ENCODE assay signal across 1 cellular context in the genomic region with DNA sequence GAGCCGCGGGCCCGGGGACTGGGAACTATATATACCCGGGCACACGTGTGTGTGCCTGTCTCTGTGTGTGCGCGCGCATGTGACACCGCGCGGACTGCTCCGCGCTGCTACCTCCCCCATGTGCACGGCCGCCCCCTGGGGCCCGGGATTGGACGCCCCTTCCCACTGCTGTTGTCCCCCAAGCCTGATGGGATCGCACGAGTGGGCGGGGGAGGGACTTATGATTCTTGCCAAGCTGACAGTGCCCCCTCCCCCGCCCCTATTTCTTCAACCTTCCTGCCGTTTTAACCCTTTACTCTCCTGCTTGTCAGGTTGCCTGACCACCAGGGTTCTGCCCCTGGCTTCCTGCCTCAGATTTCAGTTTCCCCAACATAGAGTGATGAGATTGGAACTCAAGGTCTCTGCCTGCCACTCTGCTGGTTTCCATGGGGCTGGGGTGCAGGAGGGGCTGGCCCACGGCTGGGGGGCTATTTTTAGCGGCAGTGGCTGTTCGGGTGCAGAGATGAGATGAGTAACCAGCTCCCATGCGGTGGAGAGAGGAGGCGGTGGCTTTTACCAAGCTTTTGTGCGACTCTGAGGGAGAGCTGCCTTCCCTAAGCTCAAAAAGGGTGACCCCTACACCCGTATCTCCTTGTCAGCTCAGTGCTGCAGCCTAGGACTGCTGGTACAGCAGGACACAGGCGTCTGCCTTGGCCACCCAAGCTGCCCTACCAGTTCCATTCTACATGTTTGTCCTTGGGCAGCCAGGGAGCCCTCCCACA.
TF ChIP-seq lines count a peak whose summit lies in the region.

A gene (minus strand): TSS at position 5 of the 761 bp plus-strand sequence. CDS start 88 bp downstream, outside the sequence.

TF ChIP-seq in K562, 482 proteins besides CTCF, POLR2A, EP300 and RAD21 (continued from another document and continues in another):
- TF ChIP-seq, protein P1, sequence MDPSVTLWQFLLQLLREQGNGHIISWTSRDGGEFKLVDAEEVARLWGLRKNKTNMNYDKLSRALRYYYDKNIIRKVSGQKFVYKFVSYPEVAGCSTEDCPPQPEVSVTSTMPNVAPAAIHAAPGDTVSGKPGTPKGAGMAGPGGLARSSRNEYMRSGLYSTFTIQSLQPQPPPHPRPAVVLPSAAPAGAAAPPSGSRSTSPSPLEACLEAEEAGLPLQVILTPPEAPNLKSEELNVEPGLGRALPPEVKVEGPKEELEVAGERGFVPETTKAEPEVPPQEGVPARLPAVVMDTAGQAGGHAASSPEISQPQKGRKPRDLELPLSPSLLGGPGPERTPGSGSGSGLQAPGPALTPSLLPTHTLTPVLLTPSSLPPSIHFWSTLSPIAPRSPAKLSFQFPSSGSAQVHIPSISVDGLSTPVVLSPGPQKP (CRISPR knock-in tag; IDR thresholded peaks at IDR 0.05): no peak
- 0 out of 2 replicates have a peak, but pooled peaks have one; percentile 10 for TF ChIP-seq CXXC5 (CRISPR knock-in tag; IDR thresholded peaks at IDR 0.05)
- peak; percentile 77; the same call in 1 of the 2 replicates for TF ChIP-seq GATAD2A (IDR thresholded peaks at IDR 0.05)
- TF ChIP-seq TCF3 (CRISPR knock-in tag; IDR thresholded peaks at IDR 0.05): no peak
- TF ChIP-seq HMGN3 (IDR thresholded peaks at IDR 0.05; ENCODE audit: borderline replicate concordance, extremely low read depth, insufficient read length, low read depth, low read length): peak; percentile 29
- no peak for TF ChIP-seq ILK (tag; IDR thresholded peaks at IDR 0.05; ENCODE audit: borderline replicate concordance, low read depth)
- no peak for TF ChIP-seq BRD4 (IDR thresholded peaks at IDR 0.05)
- no peak for TF ChIP-seq TCF7L2 (IDR thresholded peaks at IDR 0.05; ENCODE audit: low read depth, low read length)
- TF ChIP-seq PHF20 (IDR thresholded peaks at IDR 0.05; ENCODE audit: partially characterized antibody): no peak
- TF ChIP-seq ZNF707 (CRISPR knock-in tag; conservative IDR thresholded peaks at IDR 0.05): no peak
- TF ChIP-seq MYC (IDR thresholded peaks at IDR 0.05; ENCODE audit: low read depth, low read length): peak; percentile 28; the same call in 1 of the 2 replicates
- TF ChIP-seq MYC (CRISPR knock-in tag; IDR thresholded peaks at IDR 0.05; ENCODE audit: borderline replicate concordance, low read depth): no peak
- TF ChIP-seq HSF4 (CRISPR knock-in tag; IDR thresholded peaks at IDR 0.05; ENCODE audit: borderline replicate concordance): no peak
- no peak for TF ChIP-seq PCBP1 (IDR thresholded peaks at IDR 0.05; ENCODE audit: low read depth, low read length, poor library complexity, severe bottlenecking)
- TF ChIP-seq RAD51 (IDR thresholded peaks at IDR 0.05; ENCODE audit: borderline replicate concordance, low read depth): no peak
- TF ChIP-seq, protein P2, sequence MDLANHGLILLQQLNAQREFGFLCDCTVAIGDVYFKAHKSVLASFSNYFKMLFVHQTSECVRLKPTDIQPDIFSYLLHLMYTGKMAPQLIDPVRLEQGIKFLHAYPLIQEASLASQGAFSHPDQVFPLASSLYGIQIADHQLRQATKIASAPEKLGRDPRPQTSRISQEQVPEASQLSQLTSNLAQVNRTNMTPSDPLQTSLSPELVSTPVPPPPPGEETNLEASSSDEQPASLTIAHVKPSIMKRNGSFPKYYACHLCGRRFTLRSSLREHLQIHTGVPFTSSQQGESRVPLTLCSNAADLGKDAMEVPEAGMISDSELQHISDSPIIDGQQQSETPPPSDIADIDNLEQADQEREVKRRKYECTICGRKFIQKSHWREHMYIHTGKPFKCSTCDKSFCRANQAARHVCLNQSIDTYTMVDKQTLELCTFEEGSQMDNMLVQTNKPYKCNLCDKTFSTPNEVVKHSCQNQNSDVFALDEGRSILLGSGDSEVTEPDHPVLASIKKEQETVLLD (IDR thresholded peaks at IDR 0.05): peak; percentile 60; the same call in 1 of the 2 replicates
- TF ChIP-seq MBD2 (IDR thresholded peaks at IDR 0.05; ENCODE audit: borderline replicate concordance, low read depth): 0 out of 2 replicates have a peak, but pooled peaks have one; percentile 10
- TF ChIP-seq SNRNP70 (optimal IDR thresholded peaks at IDR 0.05; ENCODE audit: low read depth, low read length): no peak
- no peak for TF ChIP-seq MTA3 (IDR thresholded peaks at IDR 0.05; ENCODE audit: borderline replicate concordance)
- TF ChIP-seq RBM17 (IDR thresholded peaks at IDR 0.05; ENCODE audit: borderline replicate concordance, low read depth, low read length): no peak
- TF ChIP-seq, protein P3, sequence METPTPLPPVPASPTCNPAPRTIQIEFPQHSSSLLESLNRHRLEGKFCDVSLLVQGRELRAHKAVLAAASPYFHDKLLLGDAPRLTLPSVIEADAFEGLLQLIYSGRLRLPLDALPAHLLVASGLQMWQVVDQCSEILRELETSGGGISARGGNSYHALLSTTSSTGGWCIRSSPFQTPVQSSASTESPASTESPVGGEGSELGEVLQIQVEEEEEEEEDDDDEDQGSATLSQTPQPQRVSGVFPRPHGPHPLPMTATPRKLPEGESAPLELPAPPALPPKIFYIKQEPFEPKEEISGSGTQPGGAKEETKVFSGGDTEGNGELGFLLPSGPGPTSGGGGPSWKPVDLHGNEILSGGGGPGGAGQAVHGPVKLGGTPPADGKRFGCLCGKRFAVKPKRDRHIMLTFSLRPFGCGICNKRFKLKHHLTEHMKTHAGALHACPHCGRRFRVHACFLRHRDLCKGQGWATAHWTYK (CRISPR knock-in tag; IDR thresholded peaks at IDR 0.05): no peak
- peak in 1 of 2 experiments; percentile 59; a peak in 2 of 4 replicates for TF ChIP-seq HDAC1 (IDR thresholded peaks at IDR 0.05)
- TF ChIP-seq, protein P4, sequence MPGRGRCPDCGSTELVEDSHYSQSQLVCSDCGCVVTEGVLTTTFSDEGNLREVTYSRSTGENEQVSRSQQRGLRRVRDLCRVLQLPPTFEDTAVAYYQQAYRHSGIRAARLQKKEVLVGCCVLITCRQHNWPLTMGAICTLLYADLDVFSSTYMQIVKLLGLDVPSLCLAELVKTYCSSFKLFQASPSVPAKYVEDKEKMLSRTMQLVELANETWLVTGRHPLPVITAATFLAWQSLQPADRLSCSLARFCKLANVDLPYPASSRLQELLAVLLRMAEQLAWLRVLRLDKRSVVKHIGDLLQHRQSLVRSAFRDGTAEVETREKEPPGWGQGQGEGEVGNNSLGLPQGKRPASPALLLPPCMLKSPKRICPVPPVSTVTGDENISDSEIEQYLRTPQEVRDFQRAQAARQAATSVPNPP (IDR thresholded peaks at IDR 0.05; ENCODE audit: borderline replicate concordance, insufficient read depth, insufficient read length): no peak
- TF ChIP-seq TEAD4 (IDR thresholded peaks at IDR 0.05; ENCODE audit: low read length): no peak
- no peak for TF ChIP-seq TEAD4 (CRISPR knock-in tag; IDR thresholded peaks at IDR 0.05; ENCODE audit: borderline replicate concordance)
- TF ChIP-seq, protein P5, sequence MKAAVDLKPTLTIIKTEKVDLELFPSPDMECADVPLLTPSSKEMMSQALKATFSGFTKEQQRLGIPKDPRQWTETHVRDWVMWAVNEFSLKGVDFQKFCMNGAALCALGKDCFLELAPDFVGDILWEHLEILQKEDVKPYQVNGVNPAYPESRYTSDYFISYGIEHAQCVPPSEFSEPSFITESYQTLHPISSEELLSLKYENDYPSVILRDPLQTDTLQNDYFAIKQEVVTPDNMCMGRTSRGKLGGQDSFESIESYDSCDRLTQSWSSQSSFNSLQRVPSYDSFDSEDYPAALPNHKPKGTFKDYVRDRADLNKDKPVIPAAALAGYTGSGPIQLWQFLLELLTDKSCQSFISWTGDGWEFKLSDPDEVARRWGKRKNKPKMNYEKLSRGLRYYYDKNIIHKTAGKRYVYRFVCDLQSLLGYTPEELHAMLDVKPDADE (conservative IDR thresholded peaks at IDR 0.05; ENCODE audit: control insufficient read depth, low read depth, low read length): peak; percentile 44; the same call in 1 of the 2 replicates
- TF ChIP-seq NRF1 (conservative IDR thresholded peaks at IDR 0.05 in 1 of 2, IDR thresholded peaks at IDR 0.05 in 1 of 2): peak; percentile 62 to 67
- TF ChIP-seq KLF13 (tag; IDR thresholded peaks at IDR 0.05; ENCODE audit: borderline replicate concordance, low read depth): peak; percentile 20; the same call in 1 of the 2 replicates
- TF ChIP-seq ZNF583 (CRISPR knock-in tag; IDR thresholded peaks at IDR 0.05): no peak
- TF ChIP-seq, protein P6, sequence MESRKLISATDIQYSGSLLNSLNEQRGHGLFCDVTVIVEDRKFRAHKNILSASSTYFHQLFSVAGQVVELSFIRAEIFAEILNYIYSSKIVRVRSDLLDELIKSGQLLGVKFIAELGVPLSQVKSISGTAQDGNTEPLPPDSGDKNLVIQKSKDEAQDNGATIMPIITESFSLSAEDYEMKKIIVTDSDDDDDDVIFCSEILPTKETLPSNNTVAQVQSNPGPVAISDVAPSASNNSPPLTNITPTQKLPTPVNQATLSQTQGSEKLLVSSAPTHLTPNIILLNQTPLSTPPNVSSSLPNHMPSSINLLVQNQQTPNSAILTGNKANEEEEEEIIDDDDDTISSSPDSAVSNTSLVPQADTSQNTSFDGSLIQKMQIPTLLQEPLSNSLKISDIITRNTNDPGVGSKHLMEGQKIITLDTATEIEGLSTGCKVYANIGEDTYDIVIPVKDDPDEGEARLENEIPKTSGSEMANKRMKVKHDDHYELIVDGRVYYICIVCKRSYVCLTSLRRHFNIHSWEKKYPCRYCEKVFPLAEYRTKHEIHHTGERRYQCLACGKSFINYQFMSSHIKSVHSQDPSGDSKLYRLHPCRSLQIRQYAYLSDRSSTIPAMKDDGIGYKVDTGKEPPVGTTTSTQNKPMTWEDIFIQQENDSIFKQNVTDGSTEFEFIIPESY (CRISPR knock-in tag; IDR thresholded peaks at IDR 0.05): peak; percentile 84
- TF ChIP-seq, protein P7, sequence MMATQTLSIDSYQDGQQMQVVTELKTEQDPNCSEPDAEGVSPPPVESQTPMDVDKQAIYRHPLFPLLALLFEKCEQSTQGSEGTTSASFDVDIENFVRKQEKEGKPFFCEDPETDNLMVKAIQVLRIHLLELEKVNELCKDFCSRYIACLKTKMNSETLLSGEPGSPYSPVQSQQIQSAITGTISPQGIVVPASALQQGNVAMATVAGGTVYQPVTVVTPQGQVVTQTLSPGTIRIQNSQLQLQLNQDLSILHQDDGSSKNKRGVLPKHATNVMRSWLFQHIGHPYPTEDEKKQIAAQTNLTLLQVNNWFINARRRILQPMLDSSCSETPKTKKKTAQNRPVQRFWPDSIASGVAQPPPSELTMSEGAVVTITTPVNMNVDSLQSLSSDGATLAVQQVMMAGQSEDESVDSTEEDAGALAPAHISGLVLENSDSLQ (IDR thresholded peaks at IDR 0.05): peak; percentile 79
- peak; percentile 33; the same call in 1 of the 2 replicates for TF ChIP-seq EP400 (IDR thresholded peaks at IDR 0.05)
- no peak for TF ChIP-seq ARID2 (IDR thresholded peaks at IDR 0.05)
- TF ChIP-seq, protein P8, sequence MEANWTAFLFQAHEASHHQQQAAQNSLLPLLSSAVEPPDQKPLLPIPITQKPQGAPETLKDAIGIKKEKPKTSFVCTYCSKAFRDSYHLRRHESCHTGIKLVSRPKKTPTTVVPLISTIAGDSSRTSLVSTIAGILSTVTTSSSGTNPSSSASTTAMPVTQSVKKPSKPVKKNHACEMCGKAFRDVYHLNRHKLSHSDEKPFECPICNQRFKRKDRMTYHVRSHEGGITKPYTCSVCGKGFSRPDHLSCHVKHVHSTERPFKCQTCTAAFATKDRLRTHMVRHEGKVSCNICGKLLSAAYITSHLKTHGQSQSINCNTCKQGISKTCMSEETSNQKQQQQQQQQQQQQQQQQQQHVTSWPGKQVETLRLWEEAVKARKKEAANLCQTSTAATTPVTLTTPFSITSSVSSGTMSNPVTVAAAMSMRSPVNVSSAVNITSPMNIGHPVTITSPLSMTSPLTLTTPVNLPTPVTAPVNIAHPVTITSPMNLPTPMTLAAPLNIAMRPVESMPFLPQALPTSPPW (CRISPR knock-in tag; IDR thresholded peaks at IDR 0.05): peak; percentile 12; the same call in 1 of the 2 replicates
- TF ChIP-seq, protein P9, sequence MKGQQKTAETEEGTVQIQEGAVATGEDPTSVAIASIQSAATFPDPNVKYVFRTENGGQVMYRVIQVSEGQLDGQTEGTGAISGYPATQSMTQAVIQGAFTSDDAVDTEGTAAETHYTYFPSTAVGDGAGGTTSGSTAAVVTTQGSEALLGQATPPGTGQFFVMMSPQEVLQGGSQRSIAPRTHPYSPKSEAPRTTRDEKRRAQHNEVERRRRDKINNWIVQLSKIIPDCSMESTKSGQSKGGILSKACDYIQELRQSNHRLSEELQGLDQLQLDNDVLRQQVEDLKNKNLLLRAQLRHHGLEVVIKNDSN (CRISPR knock-in tag; IDR thresholded peaks at IDR 0.05): 0 out of 2 replicates have a peak, but pooled peaks have one; percentile 20
- TF ChIP-seq ZBTB17 (CRISPR knock-in tag; IDR thresholded peaks at IDR 0.05): no peak
- TF ChIP-seq, protein P10, sequence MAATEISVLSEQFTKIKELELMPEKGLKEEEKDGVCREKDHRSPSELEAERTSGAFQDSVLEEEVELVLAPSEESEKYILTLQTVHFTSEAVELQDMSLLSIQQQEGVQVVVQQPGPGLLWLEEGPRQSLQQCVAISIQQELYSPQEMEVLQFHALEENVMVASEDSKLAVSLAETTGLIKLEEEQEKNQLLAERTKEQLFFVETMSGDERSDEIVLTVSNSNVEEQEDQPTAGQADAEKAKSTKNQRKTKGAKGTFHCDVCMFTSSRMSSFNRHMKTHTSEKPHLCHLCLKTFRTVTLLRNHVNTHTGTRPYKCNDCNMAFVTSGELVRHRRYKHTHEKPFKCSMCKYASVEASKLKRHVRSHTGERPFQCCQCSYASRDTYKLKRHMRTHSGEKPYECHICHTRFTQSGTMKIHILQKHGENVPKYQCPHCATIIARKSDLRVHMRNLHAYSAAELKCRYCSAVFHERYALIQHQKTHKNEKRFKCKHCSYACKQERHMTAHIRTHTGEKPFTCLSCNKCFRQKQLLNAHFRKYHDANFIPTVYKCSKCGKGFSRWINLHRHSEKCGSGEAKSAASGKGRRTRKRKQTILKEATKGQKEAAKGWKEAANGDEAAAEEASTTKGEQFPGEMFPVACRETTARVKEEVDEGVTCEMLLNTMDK (IDR thresholded peaks at IDR 0.05; ENCODE audit: borderline replicate concordance, insufficient read depth, low read depth, low read length, poor library complexity, severe bottlenecking): peak; percentile 23
- TF ChIP-seq, protein P11, sequence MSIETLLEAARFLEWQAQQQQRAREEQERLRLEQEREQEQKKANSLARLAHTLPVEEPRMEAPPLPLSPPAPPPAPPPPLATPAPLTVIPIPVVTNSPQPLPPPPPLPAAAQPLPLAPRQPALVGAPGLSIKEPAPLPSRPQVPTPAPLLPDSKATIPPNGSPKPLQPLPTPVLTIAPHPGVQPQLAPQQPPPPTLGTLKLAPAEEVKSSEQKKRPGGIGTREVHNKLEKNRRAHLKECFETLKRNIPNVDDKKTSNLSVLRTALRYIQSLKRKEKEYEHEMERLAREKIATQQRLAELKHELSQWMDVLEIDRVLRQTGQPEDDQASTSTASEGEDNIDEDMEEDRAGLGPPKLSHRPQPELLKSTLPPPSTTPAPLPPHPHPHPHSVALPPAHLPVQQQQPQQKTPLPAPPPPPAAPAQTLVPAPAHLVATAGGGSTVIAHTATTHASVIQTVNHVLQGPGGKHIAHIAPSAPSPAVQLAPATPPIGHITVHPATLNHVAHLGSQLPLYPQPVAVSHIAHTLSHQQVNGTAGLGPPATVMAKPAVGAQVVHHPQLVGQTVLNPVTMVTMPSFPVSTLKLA (conservative IDR thresholded peaks at IDR 0.05): peak; percentile 35 to 71
- TF ChIP-seq DDX20 (tag; IDR thresholded peaks at IDR 0.05; ENCODE audit: low read depth): no peak
- TF ChIP-seq, protein P12, sequence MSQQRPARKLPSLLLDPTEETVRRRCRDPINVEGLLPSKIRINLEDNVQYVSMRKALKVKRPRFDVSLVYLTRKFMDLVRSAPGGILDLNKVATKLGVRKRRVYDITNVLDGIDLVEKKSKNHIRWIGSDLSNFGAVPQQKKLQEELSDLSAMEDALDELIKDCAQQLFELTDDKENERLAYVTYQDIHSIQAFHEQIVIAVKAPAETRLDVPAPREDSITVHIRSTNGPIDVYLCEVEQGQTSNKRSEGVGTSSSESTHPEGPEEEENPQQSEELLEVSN (IDR thresholded peaks at IDR 0.05; ENCODE audit: borderline replicate concordance in 1 of 2, extremely low read depth in 1 of 2, insufficient read depth in 1 of 2, insufficient read length in 1 of 2, low read depth in 1 of 2, low read length in 1 of 2, poor library complexity in 1 of 2, severe bottlenecking in 1 of 2): peak in 1 of 2 experiments; percentile 79
